Comparison of ENCODE assay signal across 8 cellular contexts in genomic region chr11:62678433-62678769, GRCh38. TPM values are rescaled to one million over a fixed set of nuclear protein-coding genes. Genes with fewer than 3 reads are reported as not detected.
DNase-seq lines count a peak whose midpoint lies in the region; ATAC-seq, FAIRE-seq and TF ChIP-seq lines count a peak whose summit lies in the region.

No MANE protein-coding gene starts in this region.

- H3K36me3 ChIP-seq in CD8-positive, alpha-beta memory T cell (ENCODE audit: insufficient read depth, low read length) = peaks cover 9% of the 10 kb centered on the region
- H3K36me3 ChIP-seq in H1 (ENCODE audit: control insufficient read depth in 2 of 4, insufficient read depth in 4 of 4, low read length in 3 of 4) (peaks cover 5 to 22% (median 9%) of the 10 kb centered on the region in 4 experiments; a peak in 5 of 8 replicates), neuronal stem cell (replicated peaks in 1 of 2; ENCODE audit: control insufficient read depth in 2 of 2, insufficient read depth in 2 of 2, low read length in 2 of 2) (peaks cover 15 to 42% of the 10 kb centered on the region in 2 donors)

- H3K79me2 ChIP-seq in H1 (ENCODE audit: control insufficient read depth in 1 of 2, insufficient read depth in 2 of 2, low read length in 2 of 2) = peaks cover 0 to 19% of the 10 kb centered on the region in 2 experiments; a peak in 2 of 4 replicates

- H4K20me1 ChIP-seq in H1 (replicated peaks in 1 of 2; ENCODE audit: control insufficient read depth in 1 of 2, insufficient read depth in 2 of 2, low read length in 2 of 2) = peaks cover 0 to 1% of the 10 kb centered on the region in 2 experiments

- peaks cover 3% of the 10 kb centered on the region; the same call in 1 of the 2 replicates for H3K23me2 ChIP-seq in H1 (ENCODE audit: low read depth, low read length)

- H3K4me3 Mint-ChIP-seq in CD8-positive, alpha-beta memory T cell = peak overlapping the region; percentile 80 to 96 (median 90)

- peaks cover 2% of the 10 kb centered on the region for H3K79me1 ChIP-seq in H1 (ENCODE audit: low read depth, low read length)
- peaks cover 6% of the 10 kb centered on the region for H3K79me1 ChIP-seq in neuronal stem cell (ENCODE audit: low read depth, low read length)

- H3K23ac ChIP-seq in H1 (ENCODE audit: insufficient read length) = no peak overlapping the region
- peak overlapping the region; percentile 74 for H3K23ac ChIP-seq in neuronal stem cell (ENCODE audit: low read depth, low read length, poor library complexity)

- peak overlapping the region; percentile 40 for H3K56ac ChIP-seq in H1 (replicated peaks; ENCODE audit: insufficient read length, low read depth, low read length)

- no peaks in the 10 kb centered on the region for H3K27me3 ChIP-seq in CD8-positive, alpha-beta memory T cell (ENCODE audit: insufficient read depth, low read length, poor library complexity, severe bottlenecking)
- H3K27me3 ChIP-seq in H1 (replicated peaks in 1 of 4; ENCODE audit: control insufficient read depth in 3 of 4, extremely low read depth in 1 of 4, insufficient read depth in 3 of 4, low read length in 3 of 4) (no peaks in the 10 kb centered on the region), neuronal stem cell (ENCODE audit: control insufficient read depth in 3 of 3, insufficient read depth in 3 of 3, low read depth in 1 of 3, low read length in 3 of 3) (no peaks in the 10 kb centered on the region)

- no peak overlapping the region for H4K91ac ChIP-seq in H1 (replicated peaks; ENCODE audit: insufficient read length, low read length)
- no peak overlapping the region for H4K91ac ChIP-seq in neuronal stem cell (ENCODE audit: low read depth, low read length, poor library complexity)

- no peak overlapping the region for H4K5ac ChIP-seq in H1 (ENCODE audit: insufficient read length, low read depth, low read length)

- H2AK5ac ChIP-seq in H1 (ENCODE audit: low read depth, low read length) (no peak overlapping the region), neuronal stem cell (ENCODE audit: low read depth, low read length) (peak overlapping the region; percentile 94)

- H3K14ac ChIP-seq in H1 (ENCODE audit: insufficient read length) = no peak overlapping the region
- H3K14ac ChIP-seq in neuronal stem cell (ENCODE audit: low read length) = no peak overlapping the region

- CTCF ChIA-PET in CD8-positive, alpha-beta memory T cell (lab: Charles Lee) = interaction anchor here (1.0 to 1.7 kb wide), 2 partner anchors 24 to 85 kb away, joined by 3 to 4 read pairs; no protein-coding TSS in a partner anchor
- CTCF ChIA-PET in H1 (lab: Charles Lee; ENCODE audit: partially characterized antibody) = interaction anchor here (8.2 kb wide), 1 partner anchor 16 kb away, joined by 114 read pairs; the partner anchor contains the start of gene LRRN4CL

- WGBS in H1 (ENCODE audit: extremely low coverage in 1 of 2, insufficient coverage in 1 of 2, insufficient read length in 1 of 2, insufficient replicate concordance in 2 of 2, low coverage in 1 of 2, low lambda C conversion rate in 2 of 2, missing lambda C conversion rate in 1 of 2), 2 experiments = 12% methylated on average over 9 of the region's 16 CpGs; no CpG with 5 or more reads in 1 of the 2 experiments
- WGBS in neuronal stem cell (ENCODE audit: extremely low coverage in 2 of 2, insufficient read length in 2 of 2, insufficient replicate concordance in 1 of 2), 2 donors = no CpG with 5 or more reads among the region's 16 CpGs

- ATAC-seq in HG02885 (IDR thresholded peaks at IDR 0.05; ENCODE audit: poor library complexity, unreplicated experiment) (no peak), HG03108 (IDR thresholded peaks at IDR 0.05; ENCODE audit: unreplicated experiment) (no peak), GM18907 (IDR thresholded peaks at IDR 0.05; ENCODE audit: unreplicated experiment) (no peak)

- peaks cover 26 to 38% (median 38%) of the 10 kb centered on the region in 3 donors for H3K4me1 Mint-ChIP-seq in CD8-positive, alpha-beta memory T cell

- peak overlapping the region; percentile 75; the same call in 1 of the 2 replicates for H3K18ac ChIP-seq in H1 (ENCODE audit: extremely low read depth, low read length)
- peak overlapping the region; percentile 66 for H3K18ac ChIP-seq in neuronal stem cell (ENCODE audit: low read length)

- peak overlapping the region; percentile 74; the same call in 1 of the 2 replicates for H4K8ac ChIP-seq in H1 (ENCODE audit: extremely low read depth, insufficient read depth, low read length)
- no peak overlapping the region for H4K8ac ChIP-seq in neuronal stem cell (ENCODE audit: low read depth, low read length)

- no peak overlapping the region for H3K4ac ChIP-seq in H1 (replicated peaks; ENCODE audit: insufficient read length, low read depth, low read length)
- H3K4ac ChIP-seq in neuronal stem cell (ENCODE audit: low read length) = no peak overlapping the region

- TF ChIP-seq POLR2A in NB4 (IDR thresholded peaks at IDR 0.05; ENCODE audit: extremely low read depth, insufficient read length) (no peak), H1 (IDR thresholded peaks at IDR 0.05; ENCODE audit: control extremely low read depth in 1 of 2, low read depth in 2 of 2, low read length in 2 of 2) (no peak)

- no peak for DNase-seq in CD8-positive, alpha-beta memory T cell
- DNase-seq in NB4 (ENCODE audit: low read depth) (no peak), H1 (ENCODE audit: low read depth in 1 of 2, low spot score in 2 of 2) (no peak), neuronal stem cell (ENCODE audit: low spot score) (no peak), iPS-NIHi7 (ENCODE audit: extremely low spot score) (no peak)

- no peak for TF ChIP-seq RAD21 in H1 (IDR thresholded peaks at IDR 0.05 in 1 of 2, conservative IDR thresholded peaks at IDR 0.05 in 1 of 2; ENCODE audit: low read depth in 2 of 2, low read length in 2 of 2)

- no peaks in the 10 kb centered on the region for H3K9me3 ChIP-seq in CD8-positive, alpha-beta memory T cell (ENCODE audit: low read length)
- H3K9me3 ChIP-seq in H1 (ENCODE audit: insufficient read depth in 2 of 2, low read depth in 1 of 2, low read length in 1 of 2) (no peaks in the 10 kb centered on the region), neuronal stem cell (replicated peaks in 1 of 2; ENCODE audit: control insufficient read depth in 2 of 2, insufficient read depth in 1 of 2, low read depth in 1 of 2, low read length in 2 of 2) (no peaks in the 10 kb centered on the region)

- H2BK15ac ChIP-seq in H1 (ENCODE audit: low read length) (no peak overlapping the region), neuronal stem cell (ENCODE audit: low read length) (no peak overlapping the region)

- POLR2A ChIA-PET in CD8-positive, alpha-beta memory T cell (lab: Charles Lee) = interaction anchor here (0.8 to 1.2 kb wide), 2 partner anchors 25 to 87 kb away, joined by 3 read pairs; partner anchors contain the start of gene INTS5
- POLR2A ChIA-PET in H1 (lab: Charles Lee; ENCODE audit: partially characterized antibody) = interaction anchor here (0.6 to 61.4 kb wide), 5 partner anchors 13 to 123 kb away, joined by 3 to 2041 read pairs (median 4); partner anchors contain the start of genes BSCL2, C11orf98, CSKMT and GANAB

- H3K27ac Mint-ChIP-seq in CD8-positive, alpha-beta memory T cell = peak overlapping the region; percentile 89 to 99 (median 95)

- H3K27me3 Mint-ChIP-seq in CD8-positive, alpha-beta memory T cell = no peaks in the 10 kb centered on the region

- H2BK5ac ChIP-seq in H1 (ENCODE audit: low read depth, low read length) = peak overlapping the region; percentile 91
- H2BK5ac ChIP-seq in neuronal stem cell (ENCODE audit: low read length) = peak overlapping the region; percentile 96

- H2BK12ac ChIP-seq in H1 (ENCODE audit: low read depth, low read length) = no peak overlapping the region
- H2BK12ac ChIP-seq in neuronal stem cell (ENCODE audit: low read length) = no peak overlapping the region

- H2AFZ ChIP-seq in H1 (ENCODE audit: low read length) (no peak overlapping the region), neuronal stem cell (ENCODE audit: low read length) (peak overlapping the region; percentile 96)

- no peaks in the 10 kb centered on the region for H3K9me3 Mint-ChIP-seq in CD8-positive, alpha-beta memory T cell

- TF ChIP-seq EP300 in H1 (IDR thresholded peaks at IDR 0.05; ENCODE audit: borderline replicate concordance in 1 of 2, low read depth in 2 of 2, low read length in 2 of 2) = no peak

- H3K4me1 ChIP-seq in CD8-positive, alpha-beta memory T cell (ENCODE audit: insufficient read depth, low read length) = peaks cover 21% of the 10 kb centered on the region
- H3K4me1 ChIP-seq in H1 (replicated peaks in 1 of 4; ENCODE audit: control insufficient read depth in 3 of 4, insufficient read depth in 4 of 4, low read length in 3 of 4) = peaks cover 2 to 8% (median 4%) of the 10 kb centered on the region in 4 experiments; a peak in 4 of 7 replicates
- peaks cover 4 to 11% of the 10 kb centered on the region in 2 donors for H3K4me1 ChIP-seq in neuronal stem cell (ENCODE audit: control insufficient read depth in 2 of 2, insufficient read depth in 1 of 2, low read depth in 1 of 2, low read length in 2 of 2)

- peak overlapping the region; percentile 86 for H3K27ac ChIP-seq in CD8-positive, alpha-beta memory T cell (ENCODE audit: low read depth, low read length)
- H3K27ac ChIP-seq in H1 (ENCODE audit: low read depth, low read length) (peak overlapping the region; percentile 68), neuronal stem cell (replicated peaks; ENCODE audit: low read length) (no peak overlapping the region)

- H2BK120ac ChIP-seq in H1 (replicated peaks; ENCODE audit: low read depth, low read length) (no peak overlapping the region), neuronal stem cell (ENCODE audit: low read depth, low read length) (no peak overlapping the region)

- TF ChIP-seq CTCF in NB4 (IDR thresholded peaks at IDR 0.05; ENCODE audit: low read depth, low read length) (no peak), H1 (IDR thresholded peaks at IDR 0.05; ENCODE audit: control extremely low read depth in 1 of 3, insufficient read depth in 1 of 3, low read depth in 1 of 3, low read length in 3 of 3) (no peak)

- no peak for FAIRE-seq in H1 (lab: Jason Lieb, UNC)

- peak overlapping the region; percentile 55 to 90 (median 88) for H3K9ac ChIP-seq in H1 (replicated peaks in 1 of 4; ENCODE audit: extremely low read depth in 1 of 4, low read depth in 3 of 4, low read length in 3 of 4)
- H3K9ac ChIP-seq in neuronal stem cell (ENCODE audit: low read depth, low read length, poor library complexity) = peak overlapping the region; percentile 98

- H2BK20ac ChIP-seq in H1 (ENCODE audit: low read length) = no peak overlapping the region

- peak overlapping the region; percentile 74 to 86 for H3K4me2 ChIP-seq in H1 (ENCODE audit: insufficient read depth in 1 of 2, low read depth in 2 of 2, low read length in 2 of 2)
- H3K4me2 ChIP-seq in neuronal stem cell (ENCODE audit: insufficient read depth, low read length, poor library complexity, severe bottlenecking) = peak overlapping the region; percentile 71

- peak overlapping the region; percentile 97 for H3K4me3 ChIP-seq in CD8-positive, alpha-beta memory T cell (ENCODE audit: low read length)
- H3K4me3 ChIP-seq in NB4 (ENCODE audit: low read depth, low read length) (peak overlapping the region; percentile 89), H1 (ENCODE audit: extremely low read depth in 1 of 4, insufficient read depth in 2 of 4, low read depth in 3 of 4, low read length in 4 of 4) (peak overlapping the region; percentile 78 to 98 (median 88)), neuronal stem cell (ENCODE audit: low read length in 2 of 2) (peak overlapping the region; percentile 91 to 95)

- H3K36me3 Mint-ChIP-seq in CD8-positive, alpha-beta memory T cell = peaks cover 0 to 43% (median 2%) of the 10 kb centered on the region in 3 donors

RNA-seq across cellular contexts. Expression of gene UBXN1, which starts 0.5 kb away (rescaled TPM):
- 100 to 1,000 TPM; 142 to 143 TPM for total RNA-seq in CD8-positive, alpha-beta memory T cell
- polyA plus RNA-seq in CD8-positive, alpha-beta memory T cell = 164 TPM
- 104 and 114 TPM in 2 replicates for total RNA-seq in H1 (2021; fragmentation: NEBNext Ultra II Directional; extraction: Animal tissue kit (Norgen Biotek cat#: 25700))
- polyA plus RNA-seq in H1 (2011; rRNA removed) = 78.6 and 126 TPM in 2 replicates
- 175 TPM for polyA plus RNA-seq in H1 (2011; cell fraction: cytosol; rRNA removed)
- 134 TPM for polyA plus RNA-seq in H1 (2011; cell fraction: nucleus; rRNA removed)
- 93.9 to 156 TPM (median 146 TPM) in 4 replicates for polyA plus RNA-seq in H1 (2012, experiment 1 of 2)
- 174 TPM for polyA plus RNA-seq in H1 (2012, experiment 2 of 2)
- polyA plus RNA-seq in H1 (2013, experiment 1 of 2) = 99.6 TPM
- 95.6 TPM for polyA plus RNA-seq in H1 (2013, experiment 2 of 2)
- 27.2 and 28.9 TPM in 2 replicates for polyA minus RNA-seq in H1 (2011; rRNA and poly(A)+ RNA removed)
- 48.2 TPM for polyA minus RNA-seq in H1 (2011; cell fraction: cytosol; rRNA and poly(A)+ RNA removed)
- 49.5 TPM for polyA minus RNA-seq in H1 (2011; cell fraction: nucleus; rRNA and poly(A)+ RNA removed)
- 140 TPM for polyA plus RNA-seq in neuronal stem cell (2013, experiment 1 of 2)
- 127 TPM for polyA plus RNA-seq in neuronal stem cell (2013, experiment 2 of 2)

RNA-seq across cellular contexts. Expression of gene LBHD1, which starts 6.3 kb away (rescaled TPM):
- total RNA-seq in CD8-positive, alpha-beta memory T cell = 10 to 100 TPM; 22.6 to 22.9 TPM
- 7.6 TPM for polyA plus RNA-seq in CD8-positive, alpha-beta memory T cell
- total RNA-seq in H1 (2021; fragmentation: NEBNext Ultra II Directional; extraction: Animal tissue kit (Norgen Biotek cat#: 25700)) = 3.6 and 5.2 TPM in 2 replicates
- polyA plus RNA-seq in H1 (2011; rRNA removed) = 2.3 and 2.8 TPM in 2 replicates
- 2.5 TPM for polyA plus RNA-seq in H1 (2011; cell fraction: cytosol; rRNA removed)
- polyA plus RNA-seq in H1 (2011; cell fraction: nucleus; rRNA removed) = 5.8 TPM
- 3.3 to 4.0 TPM (median 3.6 TPM) in 4 replicates for polyA plus RNA-seq in H1 (2012, experiment 1 of 2)
- polyA plus RNA-seq in H1 (2012, experiment 2 of 2) = 2.7 TPM
- polyA plus RNA-seq in H1 (2013, experiment 1 of 2) = 3.2 TPM
- polyA plus RNA-seq in H1 (2013, experiment 2 of 2) = 2.7 TPM
- 2.8 and 3.6 TPM in 2 replicates for polyA minus RNA-seq in H1 (2011; rRNA and poly(A)+ RNA removed)
- polyA minus RNA-seq in H1 (2011; cell fraction: cytosol; rRNA and poly(A)+ RNA removed) = 3.4 TPM
- 9.8 TPM for polyA minus RNA-seq in H1 (2011; cell fraction: nucleus; rRNA and poly(A)+ RNA removed)
- 1.1 TPM for polyA plus RNA-seq in neuronal stem cell (2013, experiment 1 of 2)
- polyA plus RNA-seq in neuronal stem cell (2013, experiment 2 of 2) = 0.98 TPM

RNA-seq across cellular contexts. Expression of gene UQCC3, which starts 6.9 kb away (rescaled TPM):
- 1 to 10 TPM; 7.1 to 7.5 TPM for total RNA-seq in CD8-positive, alpha-beta memory T cell
- polyA plus RNA-seq in CD8-positive, alpha-beta memory T cell = 11.2 TPM
- 14.2 and 15.2 TPM in 2 replicates for total RNA-seq in H1 (2021; fragmentation: NEBNext Ultra II Directional; extraction: Animal tissue kit (Norgen Biotek cat#: 25700))
- polyA plus RNA-seq in H1 (2011; rRNA removed) = 15.7 and 27.9 TPM in 2 replicates
- polyA plus RNA-seq in H1 (2011; cell fraction: cytosol; rRNA removed) = 27.4 TPM
- 15.1 TPM for polyA plus RNA-seq in H1 (2011; cell fraction: nucleus; rRNA removed)
- 9.2 to 17.6 TPM (median 14.6 TPM) in 4 replicates for polyA plus RNA-seq in H1 (2012, experiment 1 of 2)
- 6.8 TPM for polyA plus RNA-seq in H1 (2012, experiment 2 of 2)
- polyA plus RNA-seq in H1 (2013, experiment 1 of 2) = 13.2 TPM
- 15.4 TPM for polyA plus RNA-seq in H1 (2013, experiment 2 of 2)
- 2.3 and 2.7 TPM in 2 replicates for polyA minus RNA-seq in H1 (2011; rRNA and poly(A)+ RNA removed)
- polyA minus RNA-seq in H1 (2011; cell fraction: cytosol; rRNA and poly(A)+ RNA removed) = 5.5 TPM
- 9.4 TPM for polyA minus RNA-seq in H1 (2011; cell fraction: nucleus; rRNA and poly(A)+ RNA removed)
- 11.6 TPM for polyA plus RNA-seq in neuronal stem cell (2013, experiment 1 of 2)
- 11.7 TPM for polyA plus RNA-seq in neuronal stem cell (2013, experiment 2 of 2)

RNA-seq across cellular contexts. Expression of gene LRRN4CL, which starts 10.9 kb away (rescaled TPM):
- under 1 TPM; 0.11 to 0.22 TPM for total RNA-seq in CD8-positive, alpha-beta memory T cell
- polyA plus RNA-seq in CD8-positive, alpha-beta memory T cell = not detected
- 0.26 TPM in 1 of 2 replicates, not detected in the other for total RNA-seq in H1 (2021; fragmentation: NEBNext Ultra II Directional; extraction: Animal tissue kit (Norgen Biotek cat#: 25700))
- 0.03 and 0.05 TPM in 2 replicates for polyA plus RNA-seq in H1 (2011; rRNA removed)
- polyA plus RNA-seq in H1 (2011; cell fraction: cytosol; rRNA removed) = 0.05 TPM
- polyA plus RNA-seq in H1 (2011; cell fraction: nucleus; rRNA removed) = 0.26 TPM
- 0.07 TPM in 2 of 4 replicates, not detected in the others for polyA plus RNA-seq in H1 (2012, experiment 1 of 2)
- 0.05 TPM for polyA plus RNA-seq in H1 (2012, experiment 2 of 2)
- 0.14 TPM for polyA plus RNA-seq in H1 (2013, experiment 1 of 2)
- polyA plus RNA-seq in H1 (2013, experiment 2 of 2) = 0.13 TPM
- polyA minus RNA-seq in H1 (2011; rRNA and poly(A)+ RNA removed) = 0.15 and 0.16 TPM in 2 replicates
- polyA minus RNA-seq in H1 (2011; cell fraction: cytosol; rRNA and poly(A)+ RNA removed) = not detected
- 1.00 TPM for polyA minus RNA-seq in H1 (2011; cell fraction: nucleus; rRNA and poly(A)+ RNA removed)
- not detected for polyA plus RNA-seq in neuronal stem cell (2013, experiment 1 of 2)
- 0.01 TPM for polyA plus RNA-seq in neuronal stem cell (2013, experiment 2 of 2)

RNA-seq across cellular contexts. Expression of gene CSKMT, which starts 13.3 kb away (rescaled TPM):
- total RNA-seq in CD8-positive, alpha-beta memory T cell = 10 to 100 TPM; 43.1 to 48.3 TPM
- 3.6 TPM for polyA plus RNA-seq in CD8-positive, alpha-beta memory T cell
- 66.1 and 67.8 TPM in 2 replicates for total RNA-seq in H1 (2021; fragmentation: NEBNext Ultra II Directional; extraction: Animal tissue kit (Norgen Biotek cat#: 25700))
- polyA plus RNA-seq in H1 (2011; rRNA removed) = 12.0 and 26.4 TPM in 2 replicates
- polyA plus RNA-seq in H1 (2011; cell fraction: cytosol; rRNA removed) = 12.8 TPM
- polyA plus RNA-seq in H1 (2011; cell fraction: nucleus; rRNA removed) = 35.7 TPM
- polyA plus RNA-seq in H1 (2012, experiment 1 of 2) = 14.9 to 28.1 TPM (median 21.4 TPM) in 4 replicates
- polyA plus RNA-seq in H1 (2012, experiment 2 of 2) = 33.4 TPM
- polyA plus RNA-seq in H1 (2013, experiment 1 of 2) = 56.6 TPM
- 55.3 TPM for polyA plus RNA-seq in H1 (2013, experiment 2 of 2)
- 24.5 and 50.1 TPM in 2 replicates for polyA minus RNA-seq in H1 (2011; rRNA and poly(A)+ RNA removed)
- 118 TPM for polyA minus RNA-seq in H1 (2011; cell fraction: cytosol; rRNA and poly(A)+ RNA removed)
- 195 TPM for polyA minus RNA-seq in H1 (2011; cell fraction: nucleus; rRNA and poly(A)+ RNA removed)
- 18.5 TPM for polyA plus RNA-seq in neuronal stem cell (2013, experiment 1 of 2)
- 17.0 TPM for polyA plus RNA-seq in neuronal stem cell (2013, experiment 2 of 2)
